8 cellular contexts compared by ENCODE assay signal in genomic region chr14:50312734-50313054, GRCh38. TPM values are rescaled to one million over a fixed set of nuclear protein-coding genes. Genes with fewer than 3 reads are reported as not detected.
A peak's percentile ranks its signal among the peaks of the same experiment; 100 is the strongest.
DNase-seq lines count a peak whose midpoint lies in the region; ATAC-seq, FAIRE-seq and TF ChIP-seq lines count a peak whose summit lies in the region.

No MANE protein-coding gene starts in this region.

- H3K9me2 ChIP-seq in PC-9 (ENCODE audit: insufficient read depth) = no peaks in the 10 kb centered on the region; the same call in 1 of the 2 replicates

- no TSS peak for BruUV-seq in PC-9 (replicated peaks; lab: Mats Ljungman, UMichigan)

- H3K79me2 ChIP-seq in PC-9 (ENCODE audit: low read depth) = peaks cover 49% of the 10 kb centered on the region

- no peak for TF ChIP-seq CTCF in PC-9 (conservative IDR thresholded peaks at IDR 0.05)
- TF ChIP-seq CTCF in neural crest cell (conservative IDR thresholded peaks at IDR 0.05) = no peak

- H3F3A ChIP-seq in PC-9 (ENCODE audit: insufficient read depth, low read depth) = peaks cover 5% of the 10 kb centered on the region; the same call in 1 of the 2 replicates

- H3K9me3 ChIP-seq in PC-9 (ENCODE audit: insufficient read depth, low read depth) = no peaks in the 10 kb centered on the region; the same call in 1 of the 2 replicates
- H3K9me3 ChIP-seq in effector memory CD4-positive, alpha-beta T cell (ENCODE audit: control insufficient read depth, low read length) = no peaks in the 10 kb centered on the region

- H3K27ac ChIP-seq in PC-9 = peak overlapping the region; percentile 88
- H3K27ac ChIP-seq in effector memory CD4-positive, alpha-beta T cell (ENCODE audit: insufficient read depth, low read length, poor library complexity, severe bottlenecking) = peak overlapping the region; percentile 88

- peaks cover 18% of the 10 kb centered on the region for H3K4me1 ChIP-seq in PC-9 (replicated peaks; ENCODE audit: insufficient read depth)
- H3K4me1 ChIP-seq in effector memory CD4-positive, alpha-beta T cell (ENCODE audit: control insufficient read depth, insufficient read depth, low read length, poor library complexity, severe bottlenecking) = peaks cover 10% of the 10 kb centered on the region

- H3K4me3 ChIP-seq in PC-9 = peak overlapping the region; percentile 85
- H3K4me3 ChIP-seq in effector memory CD4-positive, alpha-beta T cell (ENCODE audit: insufficient read depth, low read depth, low read length, poor library complexity, severe bottlenecking) = peak overlapping the region; percentile 84

- H3K4me2 ChIP-seq in PC-9 = peak overlapping the region; percentile 97

- H3K36me3 Mint-ChIP-seq in activated CD4-positive, alpha-beta T cell treated with anti-CD3 and anti-CD28 coated beads, Interleukin-2, amount 10 ng/mL, durations not matched to agents 7 days and 5 days (ENCODE audit: low read depth) = peaks cover 32% of the 10 kb centered on the region
- peaks cover 28% of the 10 kb centered on the region for H3K36me3 Mint-ChIP-seq in neural crest cell (ENCODE audit: low read depth)

- H3K27me3 Mint-ChIP-seq in activated CD4-positive, alpha-beta T cell treated with anti-CD3 and anti-CD28 coated beads, Interleukin-2, amount 10 ng/mL, durations not matched to agents 7 days and 5 days = no peaks in the 10 kb centered on the region
- H3K27me3 Mint-ChIP-seq in neural crest cell (ENCODE audit: low read depth) = no peaks in the 10 kb centered on the region

- peak overlapping the region; percentile 81 for H3K4me3 Mint-ChIP-seq in activated CD4-positive, alpha-beta T cell treated with anti-CD3 and anti-CD28 coated beads, Interleukin-2, amount 10 ng/mL, durations not matched to agents 7 days and 5 days
- peak overlapping the region; percentile 94 for H3K4me3 Mint-ChIP-seq in neural crest cell

- peaks cover 8% of the 10 kb centered on the region for H3K9me3 Mint-ChIP-seq in activated CD4-positive, alpha-beta T cell treated with anti-CD3 and anti-CD28 coated beads, Interleukin-2, amount 10 ng/mL, durations not matched to agents 7 days and 5 days
- H3K9me3 Mint-ChIP-seq in neural crest cell = peaks cover 11% of the 10 kb centered on the region

- peak overlapping the region; percentile 92 for H3K27ac Mint-ChIP-seq in activated CD4-positive, alpha-beta T cell treated with anti-CD3 and anti-CD28 coated beads, Interleukin-2, amount 10 ng/mL, durations not matched to agents 7 days and 5 days
- H3K27ac Mint-ChIP-seq in neural crest cell (ENCODE audit: unreplicated experiment) = peak overlapping the region; percentile 98

- 0 out of 2 replicates have a peak, but pooled peaks cover under 1% of the 10 kb centered on the region for H4K20me1 ChIP-seq in PC-9 (ENCODE audit: insufficient read depth)

- CTCF ChIA-PET in activated CD4-positive, alpha-beta T cell treated with anti-CD3 and anti-CD28 coated beads, Interleukin-2, amount 10 ng/mL, durations not matched to agents 7 days and 5 days (lab: Charles Lee) = interaction anchor here (1.1 to 4.2 kb wide), 8 partner anchors 8 to 392 kb away, joined by 3 to 40 read pairs (median 3); no protein-coding TSS in a partner anchor
- CTCF ChIA-PET in PC-9 (lab: Charles Lee) = interaction anchor here (0.6 kb wide), 3 partner anchors 92 to 928 kb away, joined by 3 to 4 read pairs (median 4); no protein-coding TSS in a partner anchor

- peak overlapping the region; percentile 66 for H2AFZ ChIP-seq in PC-9

- ATAC-seq in HG02938 (IDR thresholded peaks at IDR 0.05; ENCODE audit: unreplicated experiment) = peak; percentile 21

- no peaks in the 10 kb centered on the region for H3K27me3 ChIP-seq in PC-9 (ENCODE audit: insufficient read depth, low read depth)
- H3K27me3 ChIP-seq in effector memory CD4-positive, alpha-beta T cell (replicated peaks; ENCODE audit: control insufficient read depth, insufficient read depth, low read length, poor library complexity, severe bottlenecking) = no peaks in the 10 kb centered on the region

- H3K4me1 Mint-ChIP-seq in activated CD4-positive, alpha-beta T cell treated with anti-CD3 and anti-CD28 coated beads, Interleukin-2, amount 10 ng/mL, durations not matched to agents 7 days and 5 days = peaks cover 45% of the 10 kb centered on the region
- H3K4me1 Mint-ChIP-seq in neural crest cell = peaks cover 26% of the 10 kb centered on the region

- DNase-seq in activated CD4-positive, alpha-beta T cell treated with anti-CD3 and anti-CD28 coated beads, Interleukin-2, amount 10 ng/mL, durations not matched to agents 7 days and 5 days = peak; percentile 68
- no peak for DNase-seq in activated CD4-positive, alpha-beta T cell treated with anti-CD3 and anti-CD28 coated beads for 4 hours
- DNase-seq in PC-9 = peak in 1 of 2 experiments; percentile 43
- DNase-seq in effector memory CD4-positive, alpha-beta T cell = peak in 1 of 3 donors; percentile 29
- no peak for DNase-seq in neural crest cell (ENCODE audit: low read depth, low spot score)
- DNase-seq in frontal cortex (ENCODE audit: low spot score in 2 of 2) = no peak
- no peak for DNase-seq in AG08396 (ENCODE audit: low spot score)

- no peak for FAIRE-seq in frontal cortex (lab: Jason Lieb, UNC)

- H3K36me3 ChIP-seq in PC-9 (ENCODE audit: low read depth) = no peaks in the 10 kb centered on the region
- H3K36me3 ChIP-seq in effector memory CD4-positive, alpha-beta T cell (ENCODE audit: control insufficient read depth, insufficient read depth, low read length) = no peaks in the 10 kb centered on the region

- intact Hi-C loops in PC-9 (cut with micrococcal nuclease; ENCODE audit: unreplicated experiment) = loop anchor here (1.0 to 5.0 kb wide), 2 partner anchors 220 to 460 kb away; partner anchors contain the start of genes MAP4K5 and NEMF

- POLR2A ChIA-PET in activated CD4-positive, alpha-beta T cell treated with anti-CD3 and anti-CD28 coated beads, Interleukin-2, amount 10 ng/mL, durations not matched to agents 7 days and 5 days (lab: Charles Lee) = interaction anchor here (1.2 kb wide), 1 partner anchor 8 kb away, joined by 8 read pairs; no protein-coding TSS in a partner anchor
- POLR2A ChIA-PET in PC-9 (lab: Charles Lee; ENCODE audit: unreplicated experiment) = interaction anchor here (0.5 to 0.9 kb wide), 3 partner anchors 460 to 1482 kb away, joined by 3 to 19 read pairs (median 6); partner anchors contain the start of gene NEMF

RNA-seq across cellular contexts. Expression of gene DMAC2L, which starts 0.6 kb away (rescaled TPM):
- 10 to 100 TPM; 15.7 to 20.6 TPM for total RNA-seq in activated CD4-positive, alpha-beta T cell treated with anti-CD3 and anti-CD28 coated beads, Interleukin-2, amount 10 ng/mL, durations not matched to agents 7 days and 5 days
- 15.4 and 18.5 TPM in 2 replicates for total RNA-seq in PC-9 (2021)
- total RNA-seq in neural crest cell = 18.8 and 19.1 TPM in 2 replicates
- 7.7 TPM for total RNA-seq in frontal cortex

RNA-seq across cellular contexts. Expression of gene L2HGDH, which starts 0.7 kb away (rescaled TPM):
- 10 to 100 TPM in 1 of 2 experiments, 1 to 10 TPM in 1; 9.6 to 12.8 TPM for total RNA-seq in activated CD4-positive, alpha-beta T cell treated with anti-CD3 and anti-CD28 coated beads, Interleukin-2, amount 10 ng/mL, durations not matched to agents 7 days and 5 days
- total RNA-seq in PC-9 (2021) = 15.5 and 18.6 TPM in 2 replicates
- 14.6 and 16.8 TPM in 2 replicates for total RNA-seq in neural crest cell
- total RNA-seq in frontal cortex = 18.3 TPM
